Comparison of ENCODE assay signal across 19 cellular contexts in genomic region chr16:29658693-29659092, GRCh38. TPM values are rescaled to one million over a fixed set of nuclear protein-coding genes. Genes with fewer than 3 reads are reported as not detected.
DNase-seq lines count a peak whose midpoint lies in the region; ATAC-seq lines count a peak whose summit lies in the region.
"Had no signal": no experiment of that assay in that cellular context is flagged by ENCODE, and none has a peak within 500 bp of the region (broad histone marks: within the 10 kb centered on the region; RNA-seq: fewer than 3 reads in every experiment).

No MANE protein-coding gene starts in this region.

- no peak for ATAC-seq in activated naive CD4-positive, alpha-beta T cell treated with anti-CD3 and anti-CD28 coated beads, Interleukin-2, amount 50 U/mL, for 72 hours
- no peak for ATAC-seq in CD4-positive, CD25-positive, alpha-beta regulatory T cell (ENCODE audit: low read depth in 2 of 2)
- ATAC-seq in naive thymus-derived CD4-positive, alpha-beta T cell: no peak
- ATAC-seq in HG03565 (IDR thresholded peaks at IDR 0.05; ENCODE audit: unreplicated experiment) (no peak), GM21390 (IDR thresholded peaks at IDR 0.05; ENCODE audit: unreplicated experiment) (no peak)
- ATAC-seq: GM23338, Right ventricle myocardium inferior had no signal

- intact Hi-C loops in naive thymus-derived CD4-positive, alpha-beta T cell (cut with micrococcal nuclease): no loop called here

- no peaks in the 10 kb centered on the region for H3K9me3 ChIP-seq in CD4-positive, CD25-positive, alpha-beta regulatory T cell (ENCODE audit: control insufficient read depth in 2 of 2, low read length in 2 of 2)
- no peaks in the 10 kb centered on the region for H3K9me3 ChIP-seq in naive thymus-derived CD4-positive, alpha-beta T cell (ENCODE audit: control insufficient read depth in 2 of 3, low read length in 3 of 3)
- H3K9me3 ChIP-seq: HAP-1 had no signal

- H3K4me1 Mint-ChIP-seq in activated naive CD4-positive, alpha-beta T cell treated with anti-CD3 and anti-CD28 coated beads, Interleukin-2, amount 10 ng/mL, durations not matched to agents 7 days and 5 days: peaks cover 27% of the 10 kb centered on the region
- peaks cover 0 to 30% (median 23%) of the 10 kb centered on the region in 4 donors for H3K4me1 Mint-ChIP-seq in CD4-positive, CD25-positive, alpha-beta regulatory T cell
- H3K4me1 Mint-ChIP-seq in naive thymus-derived CD4-positive, alpha-beta T cell: peaks cover 9 to 49% (median 37%) of the 10 kb centered on the region in 7 donors

- H3K27ac ChIP-seq in CD4-positive, CD25-positive, alpha-beta regulatory T cell (ENCODE audit: insufficient read depth, low read length, poor library complexity, severe bottlenecking): peak overlapping the region; percentile 0
- H3K27ac ChIP-seq in naive thymus-derived CD4-positive, alpha-beta T cell (ENCODE audit: low read depth, low read length): no peak overlapping the region

- peaks cover 2% of the 10 kb centered on the region for H3K27me3 Mint-ChIP-seq in activated naive CD4-positive, alpha-beta T cell treated with anti-CD3 and anti-CD28 coated beads, Interleukin-2, amount 10 ng/mL, durations not matched to agents 7 days and 5 days
- peaks cover 5% of the 10 kb centered on the region for H3K27me3 Mint-ChIP-seq in CD4-positive, CD25-positive, alpha-beta regulatory T cell
- no peaks in the 10 kb centered on the region for H3K27me3 Mint-ChIP-seq in naive thymus-derived CD4-positive, alpha-beta T cell

- H3K27ac Mint-ChIP-seq in activated naive CD4-positive, alpha-beta T cell treated with anti-CD3 and anti-CD28 coated beads, Interleukin-2, amount 10 ng/mL, durations not matched to agents 7 days and 5 days: peak overlapping the region; percentile 50
- peak overlapping the region in 1 of 2 donors; percentile 38 for H3K27ac Mint-ChIP-seq in activated naive CD4-positive, alpha-beta T cell treated with anti-CD3 and anti-CD28 coated beads, Interleukin-2, amount 50 U/mL, for 72 hours
- H3K27ac Mint-ChIP-seq in CD4-positive, CD25-positive, alpha-beta regulatory T cell: peak overlapping the region; percentile 44 to 85 (median 83)
- H3K27ac Mint-ChIP-seq in naive thymus-derived CD4-positive, alpha-beta T cell: peak overlapping the region in 8 of 9 donors; percentile 80 to 98 (median 86)
- H3K27ac Mint-ChIP-seq: GM23338 had no signal

- POLR2A ChIA-PET in naive thymus-derived CD4-positive, alpha-beta T cell (lab: Charles Lee): no interaction called here

- H3K36me3 Mint-ChIP-seq in activated naive CD4-positive, alpha-beta T cell treated with anti-CD3 and anti-CD28 coated beads, Interleukin-2, amount 10 ng/mL, durations not matched to agents 7 days and 5 days: peaks cover 7% of the 10 kb centered on the region
- peaks cover 7 to 8% of the 10 kb centered on the region in 2 donors for H3K36me3 Mint-ChIP-seq in activated naive CD4-positive, alpha-beta T cell treated with anti-CD3 and anti-CD28 coated beads, Interleukin-2, amount 50 U/mL, for 72 hours
- peaks cover 1% of the 10 kb centered on the region for H3K36me3 Mint-ChIP-seq in CD4-positive, CD25-positive, alpha-beta regulatory T cell
- H3K36me3 Mint-ChIP-seq in naive thymus-derived CD4-positive, alpha-beta T cell: peaks cover 0 to 12% (median 0%) of the 10 kb centered on the region in 5 donors

- H3K4me3 Mint-ChIP-seq in activated naive CD4-positive, alpha-beta T cell treated with anti-CD3 and anti-CD28 coated beads, Interleukin-2, amount 10 ng/mL, durations not matched to agents 7 days and 5 days: no peak overlapping the region
- H3K4me3 Mint-ChIP-seq in CD4-positive, CD25-positive, alpha-beta regulatory T cell: no peak overlapping the region
- no peak overlapping the region for H3K4me3 Mint-ChIP-seq in naive thymus-derived CD4-positive, alpha-beta T cell
- H3K4me3 Mint-ChIP-seq: GM23338 had no signal

- no peaks in the 10 kb centered on the region for H3K9me3 Mint-ChIP-seq in activated naive CD4-positive, alpha-beta T cell treated with anti-CD3 and anti-CD28 coated beads, Interleukin-2, amount 10 ng/mL, durations not matched to agents 7 days and 5 days
- no peaks in the 10 kb centered on the region for H3K9me3 Mint-ChIP-seq in activated naive CD4-positive, alpha-beta T cell treated with anti-CD3 and anti-CD28 coated beads, Interleukin-2, amount 50 U/mL, for 72 hours
- H3K9me3 Mint-ChIP-seq in CD4-positive, CD25-positive, alpha-beta regulatory T cell: no peaks in the 10 kb centered on the region
- no peaks in the 10 kb centered on the region for H3K9me3 Mint-ChIP-seq in naive thymus-derived CD4-positive, alpha-beta T cell
- H3K9me3 Mint-ChIP-seq: GM23338 had no signal

- H3K36me3 ChIP-seq in CD4-positive, CD25-positive, alpha-beta regulatory T cell (ENCODE audit: control insufficient read depth, insufficient read depth, low read length): no peaks in the 10 kb centered on the region
- no peaks in the 10 kb centered on the region for H3K36me3 ChIP-seq in naive thymus-derived CD4-positive, alpha-beta T cell (ENCODE audit: control insufficient read depth in 2 of 3, insufficient read depth in 3 of 3, low read length in 3 of 3)
- H3K36me3 ChIP-seq: HAP-1 had no signal

- CTCF ChIA-PET in activated naive CD4-positive, alpha-beta T cell treated with anti-CD3 and anti-CD28 coated beads, Interleukin-2, amount 10 ng/mL, durations not matched to agents 7 days and 5 days (lab: Charles Lee): no interaction called here
- CTCF ChIA-PET in naive thymus-derived CD4-positive, alpha-beta T cell (lab: Charles Lee): interaction anchor here (0.7 kb wide), 1 partner anchor 1244 kb away, joined by 4 read pairs; no protein-coding TSS in a partner anchor

- peaks cover 21% of the 10 kb centered on the region for H3K4me1 ChIP-seq in CD4-positive, CD25-positive, alpha-beta regulatory T cell (ENCODE audit: control insufficient read depth, insufficient read depth, low read length, poor library complexity, severe bottlenecking)
- H3K4me1 ChIP-seq in naive thymus-derived CD4-positive, alpha-beta T cell (ENCODE audit: control insufficient read depth in 2 of 2, insufficient read depth in 2 of 2, low read length in 2 of 2): peaks cover 13 to 22% of the 10 kb centered on the region in 2 donors
- H3K4me1 ChIP-seq: HAP-1 had no signal

- DNase-seq in activated naive CD4-positive, alpha-beta T cell treated with anti-CD3 and anti-CD28 coated beads, Interleukin-2, amount 10 ng/mL, durations not matched to agents 7 days and 5 days: no peak
- DNase-seq in activated naive CD4-positive, alpha-beta T cell treated with anti-CD3 and anti-CD28 coated beads, Interleukin-2, amount 50 U/mL, for 72 hours (ENCODE audit: low spot score in 2 of 2): no peak
- DNase-seq in CD4-positive, CD25-positive, alpha-beta regulatory T cell: no peak
- peak; percentile 41 for DNase-seq in HT1080 (ENCODE audit: low read depth)
- no peak for DNase-seq in naive thymus-derived CD4-positive, alpha-beta T cell
- DNase-seq: Calu3, DMS153, IMR-90, NCI-H1694, NCI-H2081, NCI-H2171, NCI-H526 had no signal

- no peaks in the 10 kb centered on the region for H3K27me3 ChIP-seq in CD4-positive, CD25-positive, alpha-beta regulatory T cell (ENCODE audit: control insufficient read depth, insufficient read depth, low read length)
- no peaks in the 10 kb centered on the region for H3K27me3 ChIP-seq in naive thymus-derived CD4-positive, alpha-beta T cell (ENCODE audit: control insufficient read depth in 2 of 2, insufficient read depth in 2 of 2, low read length in 2 of 2)

- H3K4me3 ChIP-seq in CD4-positive, CD25-positive, alpha-beta regulatory T cell (ENCODE audit: low read depth, low read length): no peak overlapping the region
- H3K4me3 ChIP-seq in naive thymus-derived CD4-positive, alpha-beta T cell (ENCODE audit: low read length): no peak overlapping the region
- H3K4me3 ChIP-seq: GM23338, HAP-1 had no signal

RNA-seq across cellular contexts. Expression of gene SPN, which starts 4.4 kb away (rescaled TPM):
- total RNA-seq in activated naive CD4-positive, alpha-beta T cell treated with anti-CD3 and anti-CD28 coated beads, Interleukin-2, amount 50 U/mL, for 72 hours: 100 to 1,000 TPM in 1 of 2 donors, 10 to 100 TPM in 1; 83.4 to 145 TPM
- total RNA-seq in CD4-positive, CD25-positive, alpha-beta regulatory T cell: 149 TPM
- 100 to 1,000 TPM; 103 to 135 (median 126) TPM for polyA plus RNA-seq in CD4-positive, CD25-positive, alpha-beta regulatory T cell
- total RNA-seq in HT1080 (2014; rRNA removed; shearing (Covaris generic)): 4.1 TPM in 2 replicates
- 12.0 and 12.2 TPM in 2 replicates for polyA plus RNA-seq in HT1080 (2015; cell fraction: cytosol; rRNA removed)
- polyA plus RNA-seq in HT1080 (2015; cell fraction: nucleus; rRNA removed): 27.1 and 37.2 TPM in 2 replicates
- 100 to 1,000 TPM in 4 of 5 experiments, 10 to 100 TPM in 1; 79.5 to 333 (median 124) TPM for total RNA-seq in naive thymus-derived CD4-positive, alpha-beta T cell
- polyA plus RNA-seq in naive thymus-derived CD4-positive, alpha-beta T cell: 100 to 1,000 TPM in 1 of 2 donors, 10 to 100 TPM in 1; 96.0 to 183 TPM
- total RNA-seq: Calu3, IMR-90, MCF 10A, SK-MEL-5 had no signal
- polyA plus RNA-seq: IMR-90 had no signal

RNA-seq across cellular contexts. Expression of gene QPRT, which starts 20.3 kb away (rescaled TPM):
- total RNA-seq in activated naive CD4-positive, alpha-beta T cell treated with anti-CD3 and anti-CD28 coated beads, Interleukin-2, amount 50 U/mL, for 72 hours: 10 to 100 TPM; 10.1 to 14.5 TPM
- 2.4 TPM for total RNA-seq in CD4-positive, CD25-positive, alpha-beta regulatory T cell
- 1 to 10 TPM in 1 of 4 donors, under 1 TPM in 3; 0.53 to 2.1 (median 0.69) TPM for polyA plus RNA-seq in CD4-positive, CD25-positive, alpha-beta regulatory T cell
- total RNA-seq in HT1080 (2014; rRNA removed; shearing (Covaris generic)): 1.8 and 2.3 TPM in 2 replicates
- 0.62 and 0.97 TPM in 2 replicates for polyA plus RNA-seq in HT1080 (2015; cell fraction: cytosol; rRNA removed)
- polyA plus RNA-seq in HT1080 (2015; cell fraction: nucleus; rRNA removed): 0.54 and 1.3 TPM in 2 replicates
- total RNA-seq in naive thymus-derived CD4-positive, alpha-beta T cell: 1 to 10 TPM in 3 of 5 experiments, under 1 TPM in 2; 0.57 to 6.5 (median 1.4) TPM
- polyA plus RNA-seq in naive thymus-derived CD4-positive, alpha-beta T cell: under 1 TPM; 0.54 to 0.66 TPM
- total RNA-seq: MCF 10A had no signal

Comparison
In these comparisons a context has a peak if more than half of its experiments do, and no peak if none do; other contexts are left out.
1. RNA of gene SPN, which starts 4.4 kb away (total RNA-seq): 149 TPM in CD4-positive, CD25-positive, alpha-beta regulatory T cell (single experiment), 83.4 to 145 TPM in activated naive CD4-positive, alpha-beta T cell treated with anti-CD3 and anti-CD28 coated beads, Interleukin-2, amount 50 U/mL, for 72 hours and 79.5 to 333 TPM in naive thymus-derived CD4-positive, alpha-beta T cell; 4.1 TPM in HT1080; every median in the first group is over 10 times any median in the second.